In genomic region chr16:787261-787966, GRCh38 we compare ENCODE assay signal across 1 cellular context.
TF ChIP-seq lines count a peak whose summit lies in the region.

No MANE protein-coding gene starts in this region.

TF ChIP-seq in IMR-90, 13 proteins besides CTCF, POLR2A, EP300 and RAD21:
- TF ChIP-seq USF2 (IDR thresholded peaks at IDR 0.05; ENCODE audit: low read depth, low read length) (no peak), MXI1 (IDR thresholded peaks at IDR 0.05; ENCODE audit: borderline replicate concordance, low read depth, low read length) (peak; percentile 29; the same call in 1 of the 2 replicates)
